Comparison of ENCODE assay signal across 9 cellular contexts in genomic region chr3:76024640-76025039, GRCh38.
DNase-seq lines count a peak whose midpoint lies in the region; ATAC-seq and TF ChIP-seq lines count a peak whose summit lies in the region.
"Had no signal": no experiment of that assay in that cellular context is flagged by ENCODE, and none has a peak within 500 bp of the region (broad histone marks: within the 10 kb centered on the region; RNA-seq: fewer than 3 reads in every experiment).

No MANE protein-coding gene starts in this region.

- no peak for TF ChIP-seq POLR2A in lower leg skin (IDR thresholded peaks at IDR 0.05)

- intact Hi-C loops in lower leg skin (cut with DNase I; ENCODE audit: low total_unique reads) = no loop called here

- WGBS in lower leg skin, 2 donors = 24 to 38% methylated on average over 2 of the region's 2 CpGs

- DNase-seq in AG09319 (ENCODE audit: extremely low read depth, low read depth) (no peak), H4 (ENCODE audit: low spot score) (peak; percentile 26), SK-MEL-5 (ENCODE audit: low read depth, low spot score) (peak; percentile 61), iPS-NIHi11 (ENCODE audit: low spot score) (peak; percentile 28), NCI-H187 treated with DMSO at 0.1 percent for 48 hours (lab: John Stamatoyannopoulos, UW) (no peak), NCI-H187 (lab: John Stamatoyannopoulos, UW) (no peak), lower leg skin (ENCODE audit: low spot score in 2 of 2) (no peak)
- DNase-seq: activated effector memory CD4-positive, alpha-beta T cell treated with anti-CD3 and anti-CD28 coated beads, Interleukin-2, amount 50 U/mL, for 16 hours had no signal

- no peak overlapping the region for H3K4me3 ChIP-seq in lower leg skin (ENCODE audit: low read depth, poor library complexity, severe bottlenecking)

- in situ Hi-C loops in SK-MEL-5 (cut with HindIII; ENCODE audit: low pct_unique_long_range_greater_than_20kb, low sequenced_read_pairs) = no loop called here

- peak; percentile 16 for TF ChIP-seq CTCF in AG09319 (IDR thresholded peaks at IDR 0.05; ENCODE audit: low read depth, low read length)
- no peak for TF ChIP-seq CTCF in lower leg skin (IDR thresholded peaks at IDR 0.05)

- ATAC-seq in GM18873 (IDR thresholded peaks at IDR 0.05; ENCODE audit: low FRiP score, unreplicated experiment) = no peak

Comparison
In these comparisons a context has a peak if more than half of its experiments do, and no peak if none do; other contexts are left out.
1. DNase-seq: peak in H4 (single experiment), SK-MEL-5 (single experiment) and iPS-NIHi11 (single experiment); none in AG09319 (single experiment), NCI-H187 treated with DMSO at 0.1 percent for 48 hours (single experiment), NCI-H187 (0 of 2) and lower leg skin (0 of 2).